In the genomic region with DNA sequence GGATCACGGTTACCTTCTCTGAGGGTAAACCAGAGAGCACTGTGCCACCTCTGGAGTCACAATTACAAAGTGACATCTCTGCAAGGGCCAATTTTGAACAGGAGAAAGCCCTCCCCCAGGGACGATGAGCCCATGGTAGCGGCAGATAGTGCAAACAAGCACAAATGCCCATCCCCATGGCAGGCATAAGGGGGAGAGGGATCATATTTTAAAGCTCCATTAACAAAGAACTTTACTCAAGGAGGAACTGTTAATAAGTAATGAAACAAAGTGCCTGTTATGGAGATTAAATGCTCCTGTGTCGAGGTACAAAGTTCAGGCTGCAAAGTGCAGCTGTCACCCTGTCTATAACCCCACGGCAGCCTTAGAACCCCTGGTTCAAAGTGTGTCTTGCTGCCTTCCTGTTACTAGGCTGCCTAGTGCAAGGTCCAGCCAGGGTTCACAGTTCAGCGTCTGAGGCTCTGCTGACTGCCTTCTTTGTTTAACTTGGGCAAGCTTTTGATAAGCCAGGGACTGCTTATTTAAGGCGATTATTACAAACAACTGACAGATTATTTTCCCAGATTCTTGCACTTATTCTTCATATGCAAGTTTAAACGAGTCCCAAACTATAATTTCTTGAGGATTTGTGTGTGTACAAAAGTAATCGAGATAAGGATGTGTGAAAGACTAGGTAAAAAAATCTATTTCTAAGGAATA, we compare ENCODE assay signal across 1 cellular context.
TF ChIP-seq lines count a peak whose summit lies in the region.

No MANE protein-coding gene starts in this region.

TF ChIP-seq in GM12878, 131 proteins besides CTCF, POLR2A, EP300 and RAD21 (continued from another document):
- TF ChIP-seq, protein P1, sequence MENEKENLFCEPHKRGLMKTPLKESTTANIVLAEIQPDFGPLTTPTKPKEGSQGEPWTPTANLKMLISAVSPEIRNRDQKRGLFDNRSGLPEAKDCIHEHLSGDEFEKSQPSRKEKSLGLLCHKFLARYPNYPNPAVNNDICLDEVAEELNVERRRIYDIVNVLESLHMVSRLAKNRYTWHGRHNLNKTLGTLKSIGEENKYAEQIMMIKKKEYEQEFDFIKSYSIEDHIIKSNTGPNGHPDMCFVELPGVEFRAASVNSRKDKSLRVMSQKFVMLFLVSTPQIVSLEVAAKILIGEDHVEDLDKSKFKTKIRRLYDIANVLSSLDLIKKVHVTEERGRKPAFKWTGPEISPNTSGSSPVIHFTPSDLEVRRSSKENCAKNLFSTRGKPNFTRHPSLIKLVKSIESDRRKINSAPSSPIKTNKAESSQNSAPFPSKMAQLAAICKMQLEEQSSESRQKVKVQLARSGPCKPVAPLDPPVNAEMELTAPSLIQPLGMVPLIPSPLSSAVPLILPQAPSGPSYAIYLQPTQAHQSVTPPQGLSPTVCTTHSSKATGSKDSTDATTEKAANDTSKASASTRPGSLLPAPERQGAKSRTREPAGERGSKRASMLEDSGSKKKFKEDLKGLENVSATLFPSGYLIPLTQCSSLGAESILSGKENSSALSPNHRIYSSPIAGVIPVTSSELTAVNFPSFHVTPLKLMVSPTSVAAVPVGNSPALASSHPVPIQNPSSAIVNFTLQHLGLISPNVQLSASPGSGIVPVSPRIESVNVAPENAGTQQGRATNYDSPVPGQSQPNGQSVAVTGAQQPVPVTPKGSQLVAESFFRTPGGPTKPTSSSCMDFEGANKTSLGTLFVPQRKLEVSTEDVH (IDR thresholded peaks at IDR 0.05; ENCODE audit: low read depth, partially characterized antibody), result no peak
- TF ChIP-seq, protein P2, sequence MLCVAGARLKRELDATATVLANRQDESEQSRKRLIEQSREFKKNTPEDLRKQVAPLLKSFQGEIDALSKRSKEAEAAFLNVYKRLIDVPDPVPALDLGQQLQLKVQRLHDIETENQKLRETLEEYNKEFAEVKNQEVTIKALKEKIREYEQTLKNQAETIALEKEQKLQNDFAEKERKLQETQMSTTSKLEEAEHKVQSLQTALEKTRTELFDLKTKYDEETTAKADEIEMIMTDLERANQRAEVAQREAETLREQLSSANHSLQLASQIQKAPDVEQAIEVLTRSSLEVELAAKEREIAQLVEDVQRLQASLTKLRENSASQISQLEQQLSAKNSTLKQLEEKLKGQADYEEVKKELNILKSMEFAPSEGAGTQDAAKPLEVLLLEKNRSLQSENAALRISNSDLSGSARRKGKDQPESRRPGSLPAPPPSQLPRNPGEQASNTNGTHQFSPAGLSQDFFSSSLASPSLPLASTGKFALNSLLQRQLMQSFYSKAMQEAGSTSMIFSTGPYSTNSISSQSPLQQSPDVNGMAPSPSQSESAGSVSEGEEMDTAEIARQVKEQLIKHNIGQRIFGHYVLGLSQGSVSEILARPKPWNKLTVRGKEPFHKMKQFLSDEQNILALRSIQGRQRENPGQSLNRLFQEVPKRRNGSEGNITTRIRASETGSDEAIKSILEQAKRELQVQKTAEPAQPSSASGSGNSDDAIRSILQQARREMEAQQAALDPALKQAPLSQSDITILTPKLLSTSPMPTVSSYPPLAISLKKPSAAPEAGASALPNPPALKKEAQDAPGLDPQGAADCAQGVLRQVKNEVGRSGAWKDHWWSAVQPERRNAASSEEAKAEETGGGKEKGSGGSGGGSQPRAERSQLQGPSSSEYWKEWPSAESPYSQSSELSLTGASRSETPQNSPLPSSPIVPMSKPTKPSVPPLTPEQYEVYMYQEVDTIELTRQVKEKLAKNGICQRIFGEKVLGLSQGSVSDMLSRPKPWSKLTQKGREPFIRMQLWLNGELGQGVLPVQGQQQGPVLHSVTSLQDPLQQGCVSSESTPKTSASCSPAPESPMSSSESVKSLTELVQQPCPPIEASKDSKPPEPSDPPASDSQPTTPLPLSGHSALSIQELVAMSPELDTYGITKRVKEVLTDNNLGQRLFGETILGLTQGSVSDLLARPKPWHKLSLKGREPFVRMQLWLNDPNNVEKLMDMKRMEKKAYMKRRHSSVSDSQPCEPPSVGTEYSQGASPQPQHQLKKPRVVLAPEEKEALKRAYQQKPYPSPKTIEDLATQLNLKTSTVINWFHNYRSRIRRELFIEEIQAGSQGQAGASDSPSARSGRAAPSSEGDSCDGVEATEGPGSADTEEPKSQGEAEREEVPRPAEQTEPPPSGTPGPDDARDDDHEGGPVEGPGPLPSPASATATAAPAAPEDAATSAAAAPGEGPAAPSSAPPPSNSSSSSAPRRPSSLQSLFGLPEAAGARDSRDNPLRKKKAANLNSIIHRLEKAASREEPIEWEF (IDR thresholded peaks at IDR 0.05; ENCODE audit: insufficient replicate concordance, low read depth, low read length), result no peak
- TF ChIP-seq NR2F1 (conservative IDR thresholded peaks at IDR 0.05), result 0 out of 2 replicates have a peak, but pooled peaks have one; percentile 15
